8 cellular contexts compared by ENCODE assay signal in the genomic region with DNA sequence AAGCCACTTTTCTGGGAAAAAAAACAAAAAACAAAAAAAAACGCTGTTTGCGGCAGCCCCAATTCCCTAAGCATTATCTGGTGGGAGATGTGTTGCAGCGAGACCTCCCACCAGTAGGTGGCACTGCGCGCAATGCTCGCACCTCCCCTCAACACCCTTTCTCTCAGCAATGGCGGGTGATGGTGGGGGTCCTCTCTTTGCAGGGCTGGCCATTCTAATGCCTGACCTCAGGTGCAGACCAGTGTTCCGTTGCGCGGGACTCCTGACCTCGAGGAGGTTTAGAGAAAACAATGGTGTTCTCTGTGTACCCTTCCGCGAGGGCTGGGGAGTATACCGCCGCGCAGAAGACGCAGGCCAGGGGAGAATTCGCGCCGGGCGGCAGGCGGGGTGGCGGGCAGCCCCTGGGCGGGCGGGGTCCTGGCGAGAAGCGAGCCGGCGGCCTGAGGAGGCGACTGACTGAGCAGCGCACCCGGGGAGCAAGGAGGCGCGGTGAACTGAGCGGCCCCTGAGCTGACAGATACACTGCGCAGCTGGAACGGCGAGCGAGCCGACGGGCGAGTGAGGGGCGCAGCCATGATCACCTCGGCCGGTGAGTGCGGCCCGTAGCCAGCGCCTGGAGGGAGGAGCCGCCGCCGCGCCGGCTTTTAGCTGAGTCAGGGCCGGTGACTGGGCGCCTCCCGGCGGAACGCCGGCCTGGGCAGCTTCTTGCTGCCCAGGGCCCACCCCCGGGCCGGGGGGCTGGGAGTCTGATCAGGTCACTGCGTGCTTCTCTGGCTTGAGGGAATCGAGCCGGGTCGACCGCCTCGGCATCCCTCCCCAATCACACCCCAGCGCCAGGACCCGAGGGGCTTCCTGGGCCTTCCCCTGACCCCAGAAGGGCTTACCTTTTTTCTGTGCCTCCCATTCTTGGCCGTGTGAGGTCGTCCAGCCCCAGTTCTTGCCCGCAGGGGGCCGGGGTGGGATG. TPM values are rescaled to one million over a fixed set of nuclear protein-coding genes. Genes with fewer than 3 reads are reported as not detected.
DNase-seq lines count a peak whose midpoint lies in the region; ATAC-seq and TF ChIP-seq lines count a peak whose summit lies in the region.

A gene (plus strand): TSS at position 415 of the 964 bp plus-strand sequence. CDS start 159 bp downstream, at position 574.

- peaks cover 16% of the 10 kb centered on the region for H3K36me3 ChIP-seq in Panc1 (ENCODE audit: control insufficient read depth, insufficient read depth, low read length)
- H3K36me3 ChIP-seq in esophagus (ENCODE audit: control insufficient read depth in 2 of 2, insufficient read depth in 2 of 2, low read length in 1 of 2): no peaks in the 10 kb centered on the region
- peaks cover 8% of the 10 kb centered on the region for H3K36me3 ChIP-seq in muscle layer of colon (ENCODE audit: insufficient read depth, low read length)

- in situ Hi-C loops in KBM-7 (cut with MboI; ENCODE audit: low pct_unique_long_range_greater_than_20kb, low sequenced_read_pairs) (no loop called here), Panc1 (cut with HindIII; ENCODE audit: low pct_unique_long_range_greater_than_20kb, low sequenced_read_pairs) (no loop called here)

- peak within 1 kb of the TSS; percentile 99 for H3K9ac ChIP-seq in muscle layer of colon (ENCODE audit: low read length)

- POLR2A ChIA-PET in Panc1 (lab: Charles Lee): no interaction called here

- H3K27me3 Mint-ChIP-seq in activated T-cell treated with anti-CD3 and anti-CD28 coated beads, Interleukin-2, amount 50 U/mL, for 4 hours (ENCODE audit: low read depth): peaks cover 3% of the 10 kb centered on the region

- intact Hi-C loops in Panc1 (cut with micrococcal nuclease; ENCODE audit: unreplicated experiment): loop anchor here (10.0 kb wide), 1 partner anchor 232 kb away; no protein-coding TSS in a partner anchor

- no peaks in the 10 kb centered on the region for H3K9me3 Mint-ChIP-seq in activated T-cell treated with anti-CD3 and anti-CD28 coated beads, Interleukin-2, amount 50 U/mL, for 4 hours

- H3K4me1 ChIP-seq in Panc1 (ENCODE audit: control insufficient read depth, insufficient read depth, low read length) (peaks cover 38% of the 10 kb centered on the region), esophagus (ENCODE audit: control insufficient read depth in 2 of 2, insufficient read depth in 2 of 2, low read length in 1 of 2) (peaks cover 4% of the 10 kb centered on the region in 2 donors), muscle layer of colon (ENCODE audit: insufficient read depth, low read length) (peaks cover 38% of the 10 kb centered on the region)

- CTCF ChIA-PET in Panc1 (lab: Charles Lee): interaction anchor here (0.6 kb wide), 1 partner anchor 535 kb away, joined by 6 read pairs; no protein-coding TSS in a partner anchor

- H3K27me3 ChIP-seq in Panc1 (ENCODE audit: control insufficient read depth, insufficient read depth, low read length): no peaks in the 10 kb centered on the region
- no peaks in the 10 kb centered on the region for H3K27me3 ChIP-seq in esophagus (ENCODE audit: control insufficient read depth in 1 of 2, insufficient read depth in 2 of 2, low read length in 2 of 2)
- H3K27me3 ChIP-seq in muscle layer of colon (ENCODE audit: control insufficient read depth in 1 of 2, insufficient read depth in 2 of 2, low read length in 2 of 2): no peaks in the 10 kb centered on the region

- H3K27ac ChIP-seq in Panc1 (ENCODE audit: low read length): peak within 1 kb of the TSS; percentile 81
- peak within 1 kb of the TSS; percentile 86 to 96 for H3K27ac ChIP-seq in esophagus (ENCODE audit: low read depth in 2 of 2, low read length in 1 of 2)
- peak within 1 kb of the TSS; percentile 88 for H3K27ac ChIP-seq in muscle layer of colon (ENCODE audit: low read depth, low read length)

- ATAC-seq in GM21717 (IDR thresholded peaks at IDR 0.05; ENCODE audit: unreplicated experiment): peak; percentile 66
- ATAC-seq in Panc1: peak; percentile 88
- ATAC-seq in activated T-cell treated with anti-CD3 and anti-CD28 coated beads, Interleukin-2, amount 50 U/mL, for 4 hours: peak; percentile 86 to 87

- peaks cover 52% of the 10 kb centered on the region for H3K4me1 Mint-ChIP-seq in activated T-cell treated with anti-CD3 and anti-CD28 coated beads, Interleukin-2, amount 50 U/mL, for 4 hours (ENCODE audit: low read depth)

- peaks cover 14% of the 10 kb centered on the region for H3K36me3 Mint-ChIP-seq in activated T-cell treated with anti-CD3 and anti-CD28 coated beads, Interleukin-2, amount 50 U/mL, for 4 hours (ENCODE audit: insufficient read depth)

- 0% methylated on average over 66 to 73 of the region's 73 CpGs for WGBS in esophagus, 2 donors

- H3K9me3 ChIP-seq in Panc1 (ENCODE audit: control insufficient read depth, insufficient read depth, low read depth, low read length): no peaks in the 10 kb centered on the region
- no peaks in the 10 kb centered on the region for H3K9me3 ChIP-seq in esophagus (ENCODE audit: control insufficient read depth in 2 of 2, insufficient read depth in 1 of 2, low read depth in 1 of 2, low read length in 1 of 2)
- H3K9me3 ChIP-seq in muscle layer of colon (ENCODE audit: low read length): no peaks in the 10 kb centered on the region

- BruUV-seq in Panc1 (replicated peaks; lab: Mats Ljungman, UMichigan): no TSS peak

- peak within 1 kb of the TSS; percentile 70 to 99 for H3K4me3 ChIP-seq in Panc1 (ENCODE audit: low read depth in 2 of 2, low read length in 2 of 2)
- H3K4me3 ChIP-seq in esophagus (ENCODE audit: low read depth in 1 of 2, low read length in 2 of 2): peak within 1 kb of the TSS; percentile 85 to 96
- H3K4me3 ChIP-seq in muscle layer of colon (ENCODE audit: low read depth in 1 of 2, low read length in 2 of 2): peak within 1 kb of the TSS; percentile 99

- TF ChIP-seq CTCF in Panc1 (IDR thresholded peaks at IDR 0.05): peak; percentile 96

- peak within 1 kb of the TSS; percentile 98 for H3K4me3 Mint-ChIP-seq in activated T-cell treated with anti-CD3 and anti-CD28 coated beads, Interleukin-2, amount 50 U/mL, for 4 hours

- DNase-seq in DMS79 treated with DMSO at 0.1 percent for 48 hours (lab: John Stamatoyannopoulos, UW) (peak; percentile 87), KBM-7 (peak; percentile 97), Panc1 (ENCODE audit: low read depth, low spot score) (peak; percentile 82)
- DNase-seq in activated T-cell treated with anti-CD3 and anti-CD28 coated beads, Interleukin-2, amount 50 U/mL, for 4 hours: peak; percentile 91
- DNase-seq in stimulated activated CD8-positive, alpha-beta memory T cell treated with anti-CD3 and anti-CD28 coated beads, Interleukin-7, amount 100 ng/mL, for 24 hours (ENCODE audit: low read depth): peak; percentile 87

RNA-seq across cellular contexts. Expression of the gene that starts here (rescaled TPM):
- total RNA-seq in Panc1 (2021; ENCODE audit: unreplicated experiment): 146 TPM
- polyA plus RNA-seq in Panc1 (2012; ENCODE audit: insufficient read length): 73.0 TPM
- total RNA-seq in activated T-cell treated with anti-CD3 and anti-CD28 coated beads, Interleukin-2, amount 50 U/mL, for 4 hours: 100 to 1,000 TPM; 227 to 261 (median 251) TPM
- 10 to 100 TPM; 18.0 to 38.6 TPM for polyA plus RNA-seq in esophagus

Comparison
In these comparisons a context has a peak if more than half of its experiments do, and no peak if none do; other contexts are left out.
1. Peak in every context shown above with its lines: DNase-seq, ATAC-seq, H3K4me3 ChIP-seq and H3K27ac ChIP-seq.